Comparison of ENCODE assay signal across 24 cellular contexts in genomic region chr10:130658687-130659290, GRCh38.
"Had no signal": no experiment of that assay in that cellular context is flagged by ENCODE, and none has a peak within 500 bp of the region (broad histone marks: within the 10 kb centered on the region; RNA-seq: fewer than 3 reads in every experiment).

No MANE protein-coding gene starts in this region.

- H3K27me3 Mint-ChIP-seq: effector memory CD8-positive, alpha-beta T cell had no signal

- H3K4me3 ChIP-seq: colonic mucosa, coronary artery, dorsolateral prefrontal cortex, esophagus muscularis mucosa, esophagus squamous epithelium, gastrocnemius medialis, gastroesophageal sphincter, heart left ventricle had no signal

- H3K9me3 Mint-ChIP-seq: dendritic cell treated with granulocyte-macrophage colony-stimulating factor and Interleukin-4, amounts not matched to agents 40 ng/mL and 50 ng/mL, for 4 days; endodermal cell had no signal

- ATAC-seq: effector memory CD8-positive, alpha-beta T cell; esophagus mucosa; foreskin keratinocyte; gastrocnemius medialis; gastroesophageal sphincter; heart left ventricle had no signal

- H3K27me3 ChIP-seq: colonic mucosa, esophagus squamous epithelium, foreskin keratinocyte, gastrocnemius medialis, heart left ventricle had no signal

- H3K4me1 ChIP-seq: colonic mucosa, esophagus muscularis mucosa, esophagus squamous epithelium, foreskin keratinocyte, gastrocnemius medialis, gastroesophageal sphincter, heart left ventricle had no signal

- H3K27ac ChIP-seq: colonic mucosa, coronary artery, dorsolateral prefrontal cortex, epithelial cell of prostate, esophagus muscularis mucosa, esophagus squamous epithelium, foreskin keratinocyte, gastrocnemius medialis, gastroesophageal sphincter, heart left ventricle had no signal

- H3K27ac Mint-ChIP-seq: dendritic cell treated with granulocyte-macrophage colony-stimulating factor and Interleukin-4, amounts not matched to agents 40 ng/mL and 50 ng/mL, for 4 days; effector memory CD8-positive, alpha-beta T cell; endodermal cell had no signal

- H3K9me3 ChIP-seq: colonic mucosa, esophagus muscularis mucosa, esophagus squamous epithelium, gastrocnemius medialis, gastroesophageal sphincter, heart left ventricle had no signal

- DNase-seq: colonic mucosa; cortex of kidney; dermis blood vessel endothelial cell; dorsolateral prefrontal cortex; effector CD4-positive, alpha-beta T cell; effector CD8-positive, alpha-beta T cell; effector memory CD4-positive, alpha-beta T cell; effector memory CD8-positive, alpha-beta T cell; endodermal cell; erythroblast; esophagus squamous epithelium; foreskin fibroblast; foreskin keratinocyte; foreskin melanocyte; gastrocnemius medialis; glutamatergic neuron; head of caudate nucleus; heart left ventricle had no signal

- H3K36me3 ChIP-seq: colonic mucosa, esophagus muscularis mucosa, esophagus squamous epithelium, gastrocnemius medialis, gastroesophageal sphincter, heart left ventricle had no signal

- H3K4me3 Mint-ChIP-seq: dendritic cell treated with granulocyte-macrophage colony-stimulating factor and Interleukin-4, amounts not matched to agents 40 ng/mL and 50 ng/mL, for 4 days; effector memory CD8-positive, alpha-beta T cell; endodermal cell had no signal
